In genomic region chr10:98246911-98247820, GRCh38 we compare ENCODE assay signal across 13 cellular contexts. TPM values are rescaled to one million over a fixed set of nuclear protein-coding genes. Genes with fewer than 3 reads are reported as not detected.
DNase-seq lines count a peak whose midpoint lies in the region; ATAC-seq and TF ChIP-seq lines count a peak whose summit lies in the region.
"Had no signal": no experiment of that assay in that cellular context is flagged by ENCODE, and none has a peak within 500 bp of the region (broad histone marks: within the 10 kb centered on the region; RNA-seq: fewer than 3 reads in every experiment).

No MANE protein-coding gene starts in this region.

- H3K27me3 Mint-ChIP-seq in activated T-cell treated with anti-CD3 and anti-CD28 coated beads, Interleukin-2, amount 50 U/mL, for 72 hours (ENCODE audit: low read depth), result no peaks in the 10 kb centered on the region
- no peaks in the 10 kb centered on the region for H3K27me3 Mint-ChIP-seq in activated T-cell treated with anti-CD3 and anti-CD28 coated beads, Interleukin-2, amount 50 U/mL, for 24 hours
- no peaks in the 10 kb centered on the region for H3K27me3 Mint-ChIP-seq in activated T-helper 17 cell treated with anti-CD3 and anti-CD28 coated beads, Interleukin-2, amount 50 U/mL, for 72 hours
- H3K27me3 Mint-ChIP-seq in Calu3 (ENCODE audit: unreplicated experiment), result no peaks in the 10 kb centered on the region

- H3K4me1 Mint-ChIP-seq in activated T-cell treated with anti-CD3 and anti-CD28 coated beads, Interleukin-2, amount 50 U/mL, for 72 hours (ENCODE audit: low read depth), result no peaks in the 10 kb centered on the region
- no peaks in the 10 kb centered on the region for H3K4me1 Mint-ChIP-seq in activated T-cell treated with anti-CD3 and anti-CD28 coated beads, Interleukin-2, amount 50 U/mL, for 24 hours (ENCODE audit: low read depth)
- H3K4me1 Mint-ChIP-seq in activated T-helper 17 cell treated with anti-CD3 and anti-CD28 coated beads, Interleukin-2, amount 50 U/mL, for 72 hours, result no peaks in the 10 kb centered on the region
- H3K4me1 Mint-ChIP-seq in Calu3 (ENCODE audit: low read depth, unreplicated experiment), result no peaks in the 10 kb centered on the region

- ATAC-seq in activated T-cell treated with anti-CD3 and anti-CD28 coated beads, Interleukin-2, amount 50 U/mL, for 72 hours (replicated peaks in 1 of 2), result no peak
- no peak for ATAC-seq in activated T-helper 17 cell treated with anti-CD3 and anti-CD28 coated beads, Interleukin-2, amount 50 U/mL, for 72 hours (replicated peaks)
- no peak for ATAC-seq in GM18873 (IDR thresholded peaks at IDR 0.05; ENCODE audit: low FRiP score, unreplicated experiment)
- ATAC-seq: Panc1 had no signal

- intact Hi-C loops in Calu3 (cut with micrococcal nuclease; ENCODE audit: unreplicated experiment), result no loop called here

- no peak overlapping the region for H3K4me3 Mint-ChIP-seq in activated T-cell treated with anti-CD3 and anti-CD28 coated beads, Interleukin-2, amount 50 U/mL, for 72 hours
- no peak overlapping the region for H3K4me3 Mint-ChIP-seq in activated T-cell treated with anti-CD3 and anti-CD28 coated beads, Interleukin-2, amount 50 U/mL, for 24 hours
- H3K4me3 Mint-ChIP-seq in activated T-helper 17 cell treated with anti-CD3 and anti-CD28 coated beads, Interleukin-2, amount 50 U/mL, for 72 hours, result no peak overlapping the region
- H3K4me3 Mint-ChIP-seq in Calu3 (ENCODE audit: low read depth, unreplicated experiment), result no peak overlapping the region

- H3K27ac Mint-ChIP-seq in activated T-cell treated with anti-CD3 and anti-CD28 coated beads, Interleukin-2, amount 50 U/mL, for 72 hours, result peak overlapping the region; percentile 31
- no peak overlapping the region for H3K27ac Mint-ChIP-seq in activated T-cell treated with anti-CD3 and anti-CD28 coated beads, Interleukin-2, amount 50 U/mL, for 24 hours
- H3K27ac Mint-ChIP-seq in activated T-helper 17 cell treated with anti-CD3 and anti-CD28 coated beads, Interleukin-2, amount 50 U/mL, for 72 hours, result peak overlapping the region; percentile 20
- no peak overlapping the region for H3K27ac Mint-ChIP-seq in Calu3 (ENCODE audit: unreplicated experiment)

- DNase-seq in activated T-cell treated with anti-CD3 and anti-CD28 coated beads, Interleukin-2, amount 50 U/mL, for 72 hours, result no peak
- DNase-seq in activated T-cell treated with anti-CD3 and anti-CD28 coated beads, Interleukin-2, amount 50 U/mL, for 24 hours, result no peak
- DNase-seq in kidney glomerular epithelial cell (lab: John Stamatoyannopoulos, UW) (peak; percentile 73), superior temporal gyrus (ENCODE audit: extremely low spot score) (peak; percentile 29), Calu3 (no peak)
- DNase-seq in effector CD4-positive, alpha-beta T cell, result no peak
- DNase-seq: activated CD8-positive, alpha-beta memory T cell treated with anti-CD3 and anti-CD28 coated beads, Interleukin-2, amount 50 U/mL, for 48 hours; NCI-H2081 treated with DMSO at 0.1 percent for 48 hours; occipital lobe; T-helper 9 cell had no signal

- CTCF ChIA-PET in Calu3 (lab: Charles Lee), result no interaction called here

- TF ChIP-seq CTCF in Calu3 (IDR thresholded peaks at IDR 0.05; ENCODE audit: unreplicated experiment), result no peak

- BruUV-seq in Calu3 (replicated peaks; lab: Mats Ljungman, UMichigan), result no TSS peak

- peaks cover 6 to 8% of the 10 kb centered on the region in 2 donors for H3K36me3 Mint-ChIP-seq in activated T-cell treated with anti-CD3 and anti-CD28 coated beads, Interleukin-2, amount 50 U/mL, for 72 hours (ENCODE audit: insufficient read depth in 2 of 2)
- H3K36me3 Mint-ChIP-seq in activated T-cell treated with anti-CD3 and anti-CD28 coated beads, Interleukin-2, amount 50 U/mL, for 24 hours (ENCODE audit: low read depth), result peaks cover 90% of the 10 kb centered on the region
- peaks cover 89% of the 10 kb centered on the region for H3K36me3 Mint-ChIP-seq in activated T-helper 17 cell treated with anti-CD3 and anti-CD28 coated beads, Interleukin-2, amount 50 U/mL, for 72 hours (ENCODE audit: low read depth)
- no peaks in the 10 kb centered on the region for H3K36me3 Mint-ChIP-seq in Calu3 (ENCODE audit: insufficient read depth, unreplicated experiment)

- H3K9me3 Mint-ChIP-seq in activated T-cell treated with anti-CD3 and anti-CD28 coated beads, Interleukin-2, amount 50 U/mL, for 72 hours, result no peaks in the 10 kb centered on the region
- no peaks in the 10 kb centered on the region for H3K9me3 Mint-ChIP-seq in activated T-cell treated with anti-CD3 and anti-CD28 coated beads, Interleukin-2, amount 50 U/mL, for 24 hours
- no peaks in the 10 kb centered on the region for H3K9me3 Mint-ChIP-seq in activated T-helper 17 cell treated with anti-CD3 and anti-CD28 coated beads, Interleukin-2, amount 50 U/mL, for 72 hours
- H3K9me3 Mint-ChIP-seq in Calu3 (ENCODE audit: low read depth, unreplicated experiment), result no peaks in the 10 kb centered on the region

RNA-seq across cellular contexts. Expression of gene LOXL4, which starts 20.8 kb away (rescaled TPM):
- not detected for total RNA-seq in activated T-cell treated with anti-CD3 and anti-CD28 coated beads, Interleukin-2, amount 50 U/mL, for 72 hours
- not detected for total RNA-seq in activated T-helper 17 cell treated with anti-CD3 and anti-CD28 coated beads, Interleukin-2, amount 50 U/mL, for 72 hours
- 2.2 and 2.6 TPM in 2 replicates for total RNA-seq in Calu3 (2022)

Comparison
In these comparisons a context has a peak if more than half of its experiments do, and no peak if none do; other contexts are left out.
1. H3K27ac Mint-ChIP-seq: peak in activated T-cell treated with anti-CD3 and anti-CD28 coated beads, Interleukin-2, amount 50 U/mL, for 72 hours (single experiment) and activated T-helper 17 cell treated with anti-CD3 and anti-CD28 coated beads, Interleukin-2, amount 50 U/mL, for 72 hours (single experiment); none in activated T-cell treated with anti-CD3 and anti-CD28 coated beads, Interleukin-2, amount 50 U/mL, for 24 hours (single experiment) and Calu3 (single experiment).
2. DNase-seq: peak in kidney glomerular epithelial cell (single experiment) and superior temporal gyrus (single experiment); none in activated T-cell treated with anti-CD3 and anti-CD28 coated beads, Interleukin-2, amount 50 U/mL, for 72 hours (0 of 2), activated T-cell treated with anti-CD3 and anti-CD28 coated beads, Interleukin-2, amount 50 U/mL, for 24 hours (single experiment), Calu3 (single experiment) and effector CD4-positive, alpha-beta T cell (single experiment).